In the genomic region with DNA sequence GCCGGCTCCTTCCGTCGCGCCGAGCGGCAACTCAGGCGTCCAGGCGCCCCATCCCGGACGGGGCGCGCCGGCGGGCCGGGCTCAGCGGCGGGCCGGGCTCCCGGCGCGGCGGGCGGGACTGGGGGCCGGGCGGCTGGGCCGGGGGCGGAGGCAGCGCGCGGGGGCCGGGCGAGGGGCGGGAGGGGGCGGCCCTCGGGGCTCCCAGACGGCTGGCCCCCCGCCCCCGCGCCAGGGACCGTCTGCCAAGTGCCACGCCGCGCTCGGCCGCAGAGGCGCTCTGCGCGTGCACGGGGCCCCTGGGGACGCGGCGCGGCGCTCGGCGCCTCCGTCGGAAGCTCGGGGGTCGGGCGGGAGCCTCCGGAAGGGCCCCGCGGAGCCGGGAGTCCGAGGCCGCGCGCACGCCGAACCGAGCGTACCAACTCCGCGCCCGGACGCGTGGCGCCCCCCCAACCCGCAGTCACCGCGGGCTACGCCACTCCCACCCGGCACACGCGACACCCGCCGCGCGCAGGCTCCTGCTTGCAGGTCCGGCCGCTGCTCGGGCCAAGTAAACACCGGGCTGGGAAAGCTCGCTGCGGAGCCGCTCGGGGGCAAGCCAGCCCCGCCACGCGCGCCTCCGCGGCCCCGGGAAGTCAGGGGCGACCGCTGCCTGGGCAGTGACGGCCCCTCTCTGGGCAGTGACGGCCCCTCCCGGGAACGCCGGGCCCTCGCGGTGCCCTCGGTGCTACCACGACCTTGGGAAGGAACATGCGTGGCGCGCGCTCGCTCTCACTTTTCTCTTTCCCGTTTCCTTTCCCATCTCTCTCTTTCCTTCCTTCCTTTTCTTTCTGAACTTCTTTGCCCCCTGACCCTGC, we compare ENCODE assay signal across 1 cellular context.
TF ChIP-seq lines count a peak whose summit lies in the region.

TSS of gene PREX1 (minus strand) at position 120 of the 854 bp plus-strand sequence. CDS start 139 bp downstream, outside the sequence.

TF ChIP-seq in WTC11, 78 proteins besides CTCF, POLR2A, EP300 and RAD21 (continued from another document):
- TF ChIP-seq, protein P1, sequence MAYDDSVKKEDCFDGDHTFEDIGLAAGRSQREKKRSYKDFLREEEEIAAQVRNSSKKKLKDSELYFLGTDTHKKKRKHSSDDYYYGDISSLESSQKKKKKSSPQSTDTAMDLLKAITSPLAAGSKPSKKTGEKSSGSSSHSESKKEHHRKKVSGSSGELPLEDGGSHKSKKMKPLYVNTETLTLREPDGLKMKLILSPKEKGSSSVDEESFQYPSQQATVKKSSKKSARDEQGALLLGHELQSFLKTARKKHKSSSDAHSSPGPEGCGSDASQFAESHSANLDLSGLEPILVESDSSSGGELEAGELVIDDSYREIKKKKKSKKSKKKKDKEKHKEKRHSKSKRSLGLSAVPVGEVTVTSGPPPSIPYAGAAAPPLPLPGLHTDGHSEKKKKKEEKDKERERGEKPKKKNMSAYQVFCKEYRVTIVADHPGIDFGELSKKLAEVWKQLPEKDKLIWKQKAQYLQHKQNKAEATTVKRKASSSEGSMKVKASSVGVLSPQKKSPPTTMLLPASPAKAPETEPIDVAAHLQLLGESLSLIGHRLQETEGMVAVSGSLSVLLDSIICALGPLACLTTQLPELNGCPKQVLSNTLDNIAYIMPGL (CRISPR knock-in tag; IDR thresholded peaks at IDR 0.05), result peak; percentile 62
- TF ChIP-seq CBFB (CRISPR knock-in tag; IDR thresholded peaks at IDR 0.05; ENCODE audit: low read depth) (peak; percentile 68; the same call in 1 of the 2 replicates), SMAD4 (CRISPR knock-in tag; IDR thresholded peaks at IDR 0.05) (no peak), CREB1 (CRISPR knock-in tag; IDR thresholded peaks at IDR 0.05) (no peak), NFYB (CRISPR knock-in tag; conservative IDR thresholded peaks at IDR 0.05; ENCODE audit: low read depth) (no peak), NR1H2 (CRISPR knock-in tag; IDR thresholded peaks at IDR 0.05) (no peak), E2F5 (CRISPR knock-in tag; IDR thresholded peaks at IDR 0.05) (peak; percentile 75), ETV6 (CRISPR knock-in tag; IDR thresholded peaks at IDR 0.05) (peak; percentile 58; the same call in 1 of the 2 replicates), OVOL2 (CRISPR knock-in tag; IDR thresholded peaks at IDR 0.05; ENCODE audit: borderline replicate concordance) (no peak)
